Comparison of ENCODE assay signal across 8 cellular contexts in the genomic region with DNA sequence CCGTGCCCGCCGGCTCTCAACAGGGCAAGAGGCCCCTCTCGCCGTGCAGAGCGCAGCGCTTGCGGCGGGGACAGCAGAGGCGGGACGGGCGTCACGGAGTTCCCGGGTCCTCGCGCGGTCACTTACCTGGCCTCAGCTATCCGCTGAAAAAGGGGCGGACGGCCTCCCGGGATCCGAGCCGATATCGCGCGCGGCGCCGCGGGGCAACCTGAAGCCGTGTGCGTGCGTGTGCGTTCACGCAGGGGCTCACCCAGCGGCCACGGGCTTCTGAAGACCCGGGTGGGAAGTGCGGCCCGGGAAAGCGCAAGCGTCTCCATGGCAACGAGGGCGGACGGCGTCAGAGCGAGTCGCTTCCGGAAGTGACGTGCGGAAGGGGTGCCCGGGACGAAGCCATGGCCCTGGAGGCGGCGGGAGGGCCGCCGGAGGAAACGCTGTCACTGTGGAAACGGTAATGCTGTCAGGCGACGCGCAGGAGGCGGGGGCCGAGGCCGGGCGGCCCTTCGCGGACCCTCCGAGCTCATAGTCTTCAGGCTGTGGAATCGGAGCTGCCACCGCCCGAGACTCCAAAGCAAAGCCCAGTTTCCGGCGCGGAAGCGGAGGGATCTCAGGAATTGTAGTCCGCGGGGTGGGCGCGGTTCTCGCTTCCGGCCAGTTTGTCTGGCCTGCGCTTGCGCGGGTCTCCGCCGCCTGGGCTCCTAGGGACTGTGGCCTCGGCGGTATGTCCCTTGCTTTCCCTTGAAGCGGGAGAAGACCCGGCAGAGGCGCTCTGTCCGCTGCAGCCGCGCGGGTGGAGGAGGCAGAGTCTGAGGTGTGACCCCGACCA. TPM values are rescaled to one million over a fixed set of nuclear protein-coding genes. Genes with fewer than 3 reads are reported as not detected.
DNase-seq lines count a peak whose midpoint lies in the region; ATAC-seq and TF ChIP-seq lines count a peak whose summit lies in the region.

A gene (plus strand): TSS at position 365 of the 823 bp plus-strand sequence. CDS start 28 bp downstream, at position 393.

- CTCF ChIA-PET in AG04449 (lab: Yijun Ruan, JAX): interaction anchor here (1.2 to 4.5 kb wide), 4 partner anchors 12 to 687 kb away, joined by 3 to 32 read pairs (median 4); no protein-coding TSS in a partner anchor

- POLR2A ChIA-PET in AG04449 (lab: Yijun Ruan, JAX): interaction anchor here (1.0 kb wide), 1 partner anchor 326 kb away, joined by 3 read pairs; no protein-coding TSS in a partner anchor

- TF ChIP-seq CTCF in AG04449 (IDR thresholded peaks at IDR 0.05; ENCODE audit: insufficient read depth, low read length, missing control alignments) (no peak), WERI-Rb-1 (IDR thresholded peaks at IDR 0.05; ENCODE audit: low read depth, low read length) (no peak)

- H3K27me3 ChIP-seq in WERI-Rb-1 (ENCODE audit: insufficient read depth, low read depth, severe bottlenecking): no peaks in the 10 kb centered on the region
- peaks cover 12% of the 10 kb centered on the region for H3K27me3 ChIP-seq in skeletal muscle satellite cell (ENCODE audit: control insufficient read depth, insufficient read depth, low read length)

- H3K9me3 ChIP-seq in WERI-Rb-1 (ENCODE audit: severe bottlenecking) (no peaks in the 10 kb centered on the region), iPS-18c (ENCODE audit: control insufficient read depth, insufficient read depth, low read length) (no peaks in the 10 kb centered on the region), skeletal muscle satellite cell (replicated peaks; ENCODE audit: low read length) (no peaks in the 10 kb centered on the region)

- H3K36me3 ChIP-seq in WERI-Rb-1 (peaks cover 26% of the 10 kb centered on the region), skeletal muscle satellite cell (ENCODE audit: insufficient read depth, low read length) (peaks cover 8% of the 10 kb centered on the region)

- H3K4me1 ChIP-seq in skeletal muscle satellite cell (ENCODE audit: control insufficient read depth, insufficient read depth, low read length): peaks cover 14% of the 10 kb centered on the region

- in situ Hi-C loops in T47D (cut with HindIII; ENCODE audit: low pct_unique_long_range_greater_than_20kb, low sequenced_read_pairs): no loop called here

- peak within 1 kb of the TSS; percentile 95 for H3K27ac ChIP-seq in WERI-Rb-1

- peak; percentile 61 for DNase-seq in AG04449 (ENCODE audit: low read depth, low spot score)
- DNase-seq in NCI-H2227 treated with DMSO at 0.1 percent for 48 hours (lab: John Stamatoyannopoulos, UW): peak; percentile 96
- peak; percentile 97 for DNase-seq in WERI-Rb-1
- peak; percentile 96 to 99 for DNase-seq in T47D (ENCODE audit: low read depth in 1 of 2, low spot score in 1 of 2)

- peak within 1 kb of the TSS; percentile 99 for H3K4me3 ChIP-seq in AG04449 (ENCODE audit: low read depth, low read length)
- peak within 1 kb of the TSS; percentile 68 for H3K4me3 ChIP-seq in WERI-Rb-1 (ENCODE audit: low read depth, low read length)
- H3K4me3 ChIP-seq in iPS-18c (ENCODE audit: insufficient read depth, low read depth, low read length): peak within 1 kb of the TSS; percentile 100
- peak within 1 kb of the TSS; percentile 100 for H3K4me3 ChIP-seq in skeletal muscle satellite cell (ENCODE audit: low read length)

- peak within 1 kb of the TSS; percentile 100 for H3K9ac ChIP-seq in skeletal muscle satellite cell (ENCODE audit: low read depth, low read length)

- peak within 1 kb of the TSS; percentile 100 for H3K4me2 ChIP-seq in skeletal muscle satellite cell (ENCODE audit: low read length)

- ATAC-seq in GM18909 (IDR thresholded peaks at IDR 0.05; ENCODE audit: poor library complexity, unreplicated experiment): peak; percentile 88
- peak; percentile 92 for ATAC-seq in HG03175 (IDR thresholded peaks at IDR 0.05; ENCODE audit: unreplicated experiment)

RNA-seq across cellular contexts. Expression of the gene that starts here (rescaled TPM):
- total RNA-seq in skeletal muscle satellite cell (2012; rRNA removed): 15.2 and 17.0 TPM in 2 replicates

Comparison
In these comparisons a context has a peak if more than half of its experiments do, and no peak if none do; other contexts are left out.
1. Peak in every context shown above with its lines: DNase-seq, ATAC-seq, H3K4me3 ChIP-seq and H3K27ac ChIP-seq.